8 cellular contexts compared by ENCODE assay signal in the genomic region with DNA sequence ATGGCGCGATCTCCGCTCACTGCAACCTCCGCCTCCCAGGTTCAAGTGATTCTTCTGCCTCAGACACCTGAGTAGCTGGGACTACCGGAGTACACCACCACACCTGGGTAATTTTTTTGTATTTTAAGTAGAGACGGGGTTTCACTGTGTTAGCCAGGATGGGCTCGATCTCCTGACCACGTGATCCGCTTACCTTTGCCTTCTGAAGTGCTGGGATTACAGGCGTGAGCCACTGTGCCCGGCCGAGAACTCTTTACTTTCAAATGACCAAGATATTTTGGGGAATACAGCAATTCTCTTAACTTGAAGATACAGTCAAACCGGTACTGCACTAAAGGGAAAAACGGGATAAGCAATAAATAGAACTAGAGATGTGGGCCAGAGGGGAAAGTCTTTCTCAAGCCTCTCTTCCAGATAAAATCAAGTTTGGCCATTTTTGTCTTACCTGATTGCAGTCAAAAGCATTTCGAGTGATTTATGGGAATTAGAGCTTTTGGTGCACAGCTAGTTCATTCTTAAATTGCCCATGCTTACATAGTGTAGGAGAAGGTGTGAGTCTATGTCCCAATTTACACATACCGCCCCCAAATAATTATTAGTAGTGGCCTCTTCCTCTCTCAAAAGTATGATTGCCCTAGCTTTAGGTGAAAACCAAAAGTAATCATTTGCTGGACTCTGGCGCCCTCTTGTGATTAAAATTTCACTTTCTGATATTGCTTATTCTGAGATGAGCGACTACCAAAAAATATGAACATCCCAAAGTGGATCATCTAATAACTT. TPM values are rescaled to one million over a fixed set of nuclear protein-coding genes. Genes with fewer than 3 reads are reported as not detected.
A peak's percentile ranks its signal among the peaks of the same experiment; 100 is the strongest.
DNase-seq lines count a peak whose midpoint lies in the region; ATAC-seq, FAIRE-seq and TF ChIP-seq lines count a peak whose summit lies in the region.

No MANE protein-coding gene starts in this region.

- POLR2A ChIA-PET in SK-N-SH (lab: Yijun Ruan, JAX): no interaction called here

- H3K4me1 Mint-ChIP-seq in CD4-positive, CD25-positive, alpha-beta regulatory T cell: peaks cover 0 to 7% (median 0%) of the 10 kb centered on the region in 4 donors
- no peaks in the 10 kb centered on the region for H3K4me1 Mint-ChIP-seq in chondrocyte (ENCODE audit: low read depth)

- H3K79me2 ChIP-seq in SK-N-SH (ENCODE audit: insufficient read depth): no peaks in the 10 kb centered on the region

- H3F3A ChIP-seq in SK-N-SH (replicated peaks; ENCODE audit: insufficient read depth): no peaks in the 10 kb centered on the region

- peak; percentile 96 for TF ChIP-seq RAD21 in SK-N-SH (IDR thresholded peaks at IDR 0.05; ENCODE audit: low read length)

- H3K27me3 ChIP-seq in CD4-positive, CD25-positive, alpha-beta regulatory T cell (ENCODE audit: control insufficient read depth, insufficient read depth, low read length): no peaks in the 10 kb centered on the region
- H3K27me3 ChIP-seq in SK-N-SH (ENCODE audit: insufficient read depth) (no peaks in the 10 kb centered on the region; the same call in 1 of the 2 replicates), lower lobe of right lung (ENCODE audit: low read depth) (no peaks in the 10 kb centered on the region)

- intact Hi-C loops in lower lobe of right lung (cut with DNase I): loop anchor here (10.0 kb wide), 2 partner anchors 177 to 303 kb away; no protein-coding TSS in a partner anchor

- TF ChIP-seq CTCF in SK-N-SH (IDR thresholded peaks at IDR 0.05) (peak; percentile 79), chondrocyte (IDR thresholded peaks at IDR 0.05) (peak; percentile 93), lower lobe of right lung (IDR thresholded peaks at IDR 0.05) (peak; percentile 67)

- H3K9me3 ChIP-seq in CD4-positive, CD25-positive, alpha-beta regulatory T cell (ENCODE audit: control insufficient read depth in 2 of 2, low read length in 2 of 2): no peaks in the 10 kb centered on the region
- H3K9me3 ChIP-seq in SK-N-SH (no peaks in the 10 kb centered on the region), lower lobe of right lung (no peaks in the 10 kb centered on the region)

- no peak overlapping the region for H3K27ac ChIP-seq in CD4-positive, CD25-positive, alpha-beta regulatory T cell (ENCODE audit: insufficient read depth, low read length, poor library complexity, severe bottlenecking)
- H3K27ac ChIP-seq in SK-N-SH (ENCODE audit: low read depth in 2 of 2, low read length in 1 of 2) (no peak overlapping the region), lower lobe of right lung (no peak overlapping the region)

- no peak for TF ChIP-seq EP300 in SK-N-SH (IDR thresholded peaks at IDR 0.05; ENCODE audit: borderline replicate concordance in 1 of 2, low read depth in 1 of 2, low read length in 1 of 2)

- WGBS in SK-N-SH (ENCODE audit: low lambda C conversion rate): 46% methylated on average over 18 of the region's 18 CpGs

- no peak overlapping the region for H3K4me3 ChIP-seq in CD4-positive, CD25-positive, alpha-beta regulatory T cell (ENCODE audit: low read depth, low read length)
- H3K4me3 ChIP-seq in SK-N-SH (ENCODE audit: low read depth in 2 of 2, low read length in 1 of 2): no peak overlapping the region; a peak in 1 of 4 replicates
- H3K4me3 ChIP-seq in lower lobe of right lung: no peak overlapping the region

- TF ChIP-seq POLR2A in GM12891 (IDR thresholded peaks at IDR 0.05; ENCODE audit: low read depth, low read length): no peak

- H3K4me3 Mint-ChIP-seq in CD4-positive, CD25-positive, alpha-beta regulatory T cell: no peak overlapping the region
- no peak overlapping the region for H3K4me3 Mint-ChIP-seq in chondrocyte (ENCODE audit: unreplicated experiment)

- DNase-seq in CD4-positive, CD25-positive, alpha-beta regulatory T cell: peak; percentile 24 to 68 (median 62)
- DNase-seq in GM12891 (ENCODE audit: insufficient read length, low spot score) (peak; percentile 21), HS-27A (ENCODE audit: low read depth) (peak; percentile 29), SK-N-SH (peak; percentile 45), chondrocyte (ENCODE audit: low spot score) (no peak), lower lobe of right lung (no peak), superior temporal gyrus (ENCODE audit: extremely low spot score) (peak; percentile 97), cortex of kidney (lab: John Stamatoyannopoulos, UW) (no peak)

- peak; percentile 58 for FAIRE-seq in GM12891 (lab: Jason Lieb, UNC)

- peak in 1 of 2 donors; percentile 46 for ATAC-seq in CD4-positive, CD25-positive, alpha-beta regulatory T cell (ENCODE audit: low read depth in 2 of 2)
- peak; percentile 41 to 79 for ATAC-seq in lower lobe of right lung

- no peaks in the 10 kb centered on the region for H3K4me1 ChIP-seq in CD4-positive, CD25-positive, alpha-beta regulatory T cell (ENCODE audit: control insufficient read depth, insufficient read depth, low read length, poor library complexity, severe bottlenecking)
- no peaks in the 10 kb centered on the region for H3K4me1 ChIP-seq in SK-N-SH (ENCODE audit: control insufficient read depth in 1 of 2, insufficient read depth in 2 of 2, low read depth in 1 of 2, low read length in 1 of 2)
- no peaks in the 10 kb centered on the region for H3K4me1 ChIP-seq in lower lobe of right lung

- no peak overlapping the region for H3K9ac ChIP-seq in SK-N-SH

- H3K9me3 Mint-ChIP-seq in CD4-positive, CD25-positive, alpha-beta regulatory T cell: no peaks in the 10 kb centered on the region
- no peaks in the 10 kb centered on the region for H3K9me3 Mint-ChIP-seq in chondrocyte (ENCODE audit: low read depth)

- H3K27me3 Mint-ChIP-seq in CD4-positive, CD25-positive, alpha-beta regulatory T cell: peaks cover 19% of the 10 kb centered on the region
- peaks cover 5% of the 10 kb centered on the region for H3K27me3 Mint-ChIP-seq in chondrocyte (ENCODE audit: low read depth)

- H2AFZ ChIP-seq in SK-N-SH (ENCODE audit: low read depth): peak overlapping the region; percentile 32; the same call in 1 of the 2 replicates

- no peaks in the 10 kb centered on the region for H3K36me3 ChIP-seq in CD4-positive, CD25-positive, alpha-beta regulatory T cell (ENCODE audit: control insufficient read depth, insufficient read depth, low read length)
- H3K36me3 ChIP-seq in SK-N-SH (replicated peaks in 1 of 2; ENCODE audit: control insufficient read depth in 1 of 2, insufficient read depth in 2 of 2, low read length in 1 of 2) (no peaks in the 10 kb centered on the region), lower lobe of right lung (no peaks in the 10 kb centered on the region)

- H3K27ac Mint-ChIP-seq in CD4-positive, CD25-positive, alpha-beta regulatory T cell: no peak overlapping the region
- H3K27ac Mint-ChIP-seq in chondrocyte (ENCODE audit: unreplicated experiment): no peak overlapping the region

- CTCF ChIA-PET in SK-N-SH (lab: Yijun Ruan, JAX): interaction anchor here (0.6 to 3.7 kb wide), 93 partner anchors 8 to 812 kb away, joined by 3 to 54 read pairs (median 4); partner anchors contain the start of genes ABCG2, HERC5 and SPP1

- no peaks in the 10 kb centered on the region for H3K9me2 ChIP-seq in SK-N-SH

- H3K4me2 ChIP-seq in SK-N-SH: 0 out of 2 replicates have a peak overlapping the region, but pooled peaks have one; percentile 26

- no peaks in the 10 kb centered on the region for H4K20me1 ChIP-seq in SK-N-SH (ENCODE audit: insufficient read depth)

- no peaks in the 10 kb centered on the region for H3K36me3 Mint-ChIP-seq in CD4-positive, CD25-positive, alpha-beta regulatory T cell
- no peaks in the 10 kb centered on the region for H3K36me3 Mint-ChIP-seq in chondrocyte (ENCODE audit: low read depth)

TF ChIP-seq in GM12891, 5 proteins besides CTCF, POLR2A, EP300 and RAD21:
- TF ChIP-seq POLR2AphosphoS5 (IDR thresholded peaks at IDR 0.05; ENCODE audit: low read depth, low read length) (no peak), SPI1 (IDR thresholded peaks at IDR 0.05; ENCODE audit: low read depth, low read length) (no peak), POU2F2 (IDR thresholded peaks at IDR 0.05; ENCODE audit: low read depth, low read length) (no peak), PAX5 (IDR thresholded peaks at IDR 0.05; ENCODE audit: insufficient read depth, low read length, severe bottlenecking) (no peak), TAF1 (IDR thresholded peaks at IDR 0.05; ENCODE audit: low read depth, low read length) (no peak)

TF ChIP-seq in SK-N-SH, 30 proteins besides CTCF, POLR2A, EP300 and RAD21:
- no peak for TF ChIP-seq MXI1 (IDR thresholded peaks at IDR 0.05; ENCODE audit: low read depth, low read length)
- TF ChIP-seq POLR2AphosphoS5 (IDR thresholded peaks at IDR 0.05; ENCODE audit: low read depth, low read length): no peak
- TF ChIP-seq RCOR1 (IDR thresholded peaks at IDR 0.05; ENCODE audit: low read length): no peak
- TF ChIP-seq, protein P1, sequence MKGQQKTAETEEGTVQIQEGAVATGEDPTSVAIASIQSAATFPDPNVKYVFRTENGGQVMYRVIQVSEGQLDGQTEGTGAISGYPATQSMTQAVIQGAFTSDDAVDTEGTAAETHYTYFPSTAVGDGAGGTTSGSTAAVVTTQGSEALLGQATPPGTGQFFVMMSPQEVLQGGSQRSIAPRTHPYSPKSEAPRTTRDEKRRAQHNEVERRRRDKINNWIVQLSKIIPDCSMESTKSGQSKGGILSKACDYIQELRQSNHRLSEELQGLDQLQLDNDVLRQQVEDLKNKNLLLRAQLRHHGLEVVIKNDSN (IDR thresholded peaks at IDR 0.05; ENCODE audit: borderline replicate concordance, low read depth): no peak
- peak; percentile 73 for TF ChIP-seq SMC3 (IDR thresholded peaks at IDR 0.05; ENCODE audit: low read depth, low read length)
- TF ChIP-seq TEAD4 (IDR thresholded peaks at IDR 0.05; ENCODE audit: borderline replicate concordance, insufficient read depth): no peak
- no peak for TF ChIP-seq RXRA (IDR thresholded peaks at IDR 0.05; ENCODE audit: borderline replicate concordance, low read depth)
- no peak for TF ChIP-seq SIN3A (IDR thresholded peaks at IDR 0.05; ENCODE audit: borderline replicate concordance, low read depth, low read length)

RNA-seq across cellular contexts. Expression of gene ABCG2, which starts 53.2 kb away (rescaled TPM):
- 0.54 TPM for total RNA-seq in CD4-positive, CD25-positive, alpha-beta regulatory T cell
- polyA plus RNA-seq in CD4-positive, CD25-positive, alpha-beta regulatory T cell: under 1 TPM; 0.27 to 0.69 (median 0.42) TPM
- polyA plus RNA-seq in GM12891 (2012; ENCODE audit: low read depth, missing spikeins): 0.04 TPM
- polyA plus RNA-seq in SK-N-SH (2012; rRNA removed): 0.02 and 0.05 TPM in 2 replicates
- 0.01 and 0.03 TPM in 2 replicates for polyA plus RNA-seq in SK-N-SH (2012; cell fraction: cytosol; rRNA removed)
- polyA plus RNA-seq in SK-N-SH (2012; cell fraction: nucleus; rRNA removed): 0.02 TPM in 1 of 2 replicates, not detected in the other
- total RNA-seq in chondrocyte: 0.08 to 0.40 TPM (median 0.24 TPM) in 3 replicates
- total RNA-seq in lower lobe of right lung: 9.1 TPM

Comparison
In these comparisons a context has a peak if more than half of its experiments do, and no peak if none do; other contexts are left out.
1. DNase-seq: peak in CD4-positive, CD25-positive, alpha-beta regulatory T cell (3 of 3), GM12891 (single experiment), HS-27A (single experiment), SK-N-SH (single experiment) and superior temporal gyrus (single experiment); none in chondrocyte (single experiment), lower lobe of right lung (single experiment) and cortex of kidney (single experiment).
2. Peak in every context shown above with its lines, with median percentiles within 50 percentile points of each other: CTCF ChIP-seq.